In genomic region chr17:4562000-4562969, GRCh38 we compare ENCODE assay signal across 15 cellular contexts. TPM values are rescaled to one million over a fixed set of nuclear protein-coding genes. Genes with fewer than 3 reads are reported as not detected.
A peak's percentile ranks its signal among the peaks of the same experiment; 100 is the strongest.
DNase-seq lines count a peak whose midpoint lies in the region; ATAC-seq and TF ChIP-seq lines count a peak whose summit lies in the region.
"Had no signal": no experiment of that assay in that cellular context is flagged by ENCODE, and none has a peak within 500 bp of the region (broad histone marks: within the 10 kb centered on the region; RNA-seq: fewer than 3 reads in every experiment).

No MANE protein-coding gene starts in this region.

- H3K4me3 ChIP-seq in BLaER1 (no peak overlapping the region), GM12865 (ENCODE audit: low read depth, low read length) (peak overlapping the region; percentile 28)
- H3K4me3 ChIP-seq: gastroesophageal sphincter had no signal

- no peak for TF ChIP-seq CTCF in GM12865 (IDR thresholded peaks at IDR 0.05; ENCODE audit: insufficient read depth, low read depth, low read length, missing control alignments)

- H3K27me3 ChIP-seq in BLaER1 = no peaks in the 10 kb centered on the region
- H3K27me3 ChIP-seq: gastroesophageal sphincter had no signal

- no peaks in the 10 kb centered on the region for H4K20me1 ChIP-seq in BLaER1

- H3K36me3 ChIP-seq in BLaER1 = no peaks in the 10 kb centered on the region
- H3K36me3 ChIP-seq: gastroesophageal sphincter had no signal

- DNase-seq in GM12865 (ENCODE audit: low read depth) (no peak), T-helper 17 cell (no peak), left colon (no peak), ACHN (no peak), amniotic stem cell (lab: John Stamatoyannopoulos, UW) (no peak), NCI-H1436 (lab: John Stamatoyannopoulos, UW) (no peak)
- DNase-seq: activated gamma-delta T cell; occipital lobe; stimulated activated CD4-positive, alpha-beta T cell treated with anti-CD3 and anti-CD28 coated beads, Interleukin-15, amount 100 ng/mL, for 24 hours had no signal

- no peak overlapping the region for H3K27ac ChIP-seq in BLaER1
- H3K27ac ChIP-seq: gastroesophageal sphincter, VCaP had no signal

- intact Hi-C loops in left colon (cut with DNase I, micrococcal nuclease) = no loop called here

- H3K36me3 Mint-ChIP-seq in T-helper 17 cell (ENCODE audit: low read depth) = no peaks in the 10 kb centered on the region

- peaks cover 25% of the 10 kb centered on the region for H3K4me1 Mint-ChIP-seq in T-helper 17 cell

- in situ Hi-C loops in ACHN (cut with HindIII; ENCODE audit: low pct_ligation_motif_present, low pct_unique_long_range_greater_than_20kb, low sequenced_read_pairs) = loop anchor here (10.0 kb wide), 1 partner anchor 63 kb away; no protein-coding TSS in a partner anchor

- peak overlapping the region; percentile 82 for H3K4me3 Mint-ChIP-seq in T-helper 17 cell
- H3K4me3 Mint-ChIP-seq: dendritic cell treated with granulocyte-macrophage colony-stimulating factor and Interleukin-4, amounts not matched to agents 40 ng/mL and 50 ng/mL, for 4 days had no signal

- ATAC-seq in T-helper 17 cell = no peak
- ATAC-seq in left colon = peak; percentile 44
- no peak for ATAC-seq in HG02852 (IDR thresholded peaks at IDR 0.05; ENCODE audit: unreplicated experiment)
- ATAC-seq: gastroesophageal sphincter, left lobe of liver had no signal

- H3K9me3 ChIP-seq in BLaER1 = no peaks in the 10 kb centered on the region
- no peaks in the 10 kb centered on the region for H3K9me3 ChIP-seq in T-helper 17 cell (ENCODE audit: control insufficient read depth, low read length, poor library complexity, severe bottlenecking)
- H3K9me3 ChIP-seq: gastroesophageal sphincter had no signal

- no peak overlapping the region for H3K9ac ChIP-seq in BLaER1

- peaks cover 48% of the 10 kb centered on the region for H3K4me1 ChIP-seq in BLaER1

- peak overlapping the region; percentile 88 for H3K27ac Mint-ChIP-seq in T-helper 17 cell
- H3K27ac Mint-ChIP-seq: dendritic cell treated with granulocyte-macrophage colony-stimulating factor and Interleukin-4, amounts not matched to agents 40 ng/mL and 50 ng/mL, for 4 days had no signal

- H3K4me2 ChIP-seq in BLaER1 = peak overlapping the region; percentile 71

- H3K27me3 Mint-ChIP-seq in T-helper 17 cell = peaks cover 5% of the 10 kb centered on the region

RNA-seq across cellular contexts. Expression of gene GGT6, which starts 1.9 kb away (rescaled TPM):
- total RNA-seq in T-helper 17 cell (not detected), left colon (100 to 1,000 TPM; 185 to 232 TPM)
- total RNA-seq: occipital lobe had no signal

RNA-seq across cellular contexts. Expression of gene MYBBP1A, which starts 7.1 kb away (rescaled TPM):
- total RNA-seq in T-helper 17 cell (10 to 100 TPM; 63.8 to 64.4 TPM), left colon (10 to 100 TPM; 28.1 to 41.6 TPM)

RNA-seq across cellular contexts. Expression of gene SMTNL2, which starts 22.0 kb away (rescaled TPM):
- not detected for total RNA-seq in T-helper 17 cell
- total RNA-seq in left colon = under 1 TPM in 1 of 2 donors, not detected in 1; 0.25 TPM
- total RNA-seq: left lobe of liver had no signal

Comparison
In these comparisons a context has a peak if more than half of its experiments do, and no peak if none do; other contexts are left out.
1. RNA of gene GGT6, which starts 1.9 kb away (total RNA-seq): 185 to 232 TPM in left colon; not detected in T-helper 17 cell; every median in the first group is over 100 times any median in the second.